In the genomic region with DNA sequence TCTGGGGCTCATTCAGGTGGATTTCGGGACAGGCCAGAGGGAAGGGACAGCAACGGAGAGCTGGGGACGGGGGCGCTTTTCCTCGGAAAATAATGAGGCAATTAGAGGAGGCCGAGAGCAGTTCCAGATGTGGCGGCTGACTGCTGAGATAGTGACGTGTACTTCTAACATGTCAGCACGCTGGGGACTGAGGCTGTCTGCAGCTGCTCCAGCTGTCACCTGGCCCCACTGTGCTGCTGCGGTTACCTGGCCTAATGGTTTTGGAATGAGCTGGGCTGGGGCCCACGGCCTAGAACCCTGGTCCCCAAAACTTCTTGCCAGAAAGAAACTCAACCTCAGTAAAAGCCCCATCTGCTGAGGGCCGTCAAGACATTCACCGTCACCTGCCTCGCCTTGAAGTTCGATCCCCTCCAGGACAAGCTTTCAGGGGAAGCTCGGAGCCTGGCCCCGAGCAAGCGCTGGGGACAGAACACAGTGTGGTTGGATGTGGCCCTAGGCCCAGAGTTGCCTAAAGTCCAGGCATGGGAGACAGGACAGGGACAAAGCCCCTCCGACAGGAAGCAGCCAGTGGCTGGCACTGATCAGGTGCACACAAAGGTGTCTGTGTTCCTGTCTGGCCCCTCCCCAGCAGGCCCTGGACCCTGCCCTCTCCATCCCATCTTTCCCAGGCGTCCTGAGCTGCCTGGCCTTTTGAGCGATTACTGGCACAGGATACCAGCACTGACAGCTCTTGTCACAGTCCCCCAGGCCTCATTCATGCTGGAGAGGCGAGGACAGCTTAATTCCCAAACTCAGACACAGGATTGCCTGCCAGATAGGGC, we compare ENCODE assay signal across 14 cellular contexts. TPM values are rescaled to one million over a fixed set of nuclear protein-coding genes. Genes with fewer than 3 reads are reported as not detected.
DNase-seq lines count a peak whose midpoint lies in the region; ATAC-seq and TF ChIP-seq lines count a peak whose summit lies in the region.
"Had no signal": no experiment of that assay in that cellular context is flagged by ENCODE, and none has a peak within 500 bp of the region (broad histone marks: within the 10 kb centered on the region; RNA-seq: fewer than 3 reads in every experiment).

No MANE protein-coding gene starts in this region.

- H3K4ac ChIP-seq in H9 (ENCODE audit: low read depth, low read length) = no peak overlapping the region

- H3K23ac ChIP-seq in H9 (ENCODE audit: insufficient read length, low read depth, low read length) = no peak overlapping the region

- peak overlapping the region; percentile 14 for H3K27ac Mint-ChIP-seq in activated T-cell treated with anti-CD3 and anti-CD28 coated beads, Interleukin-2, amount 50 U/mL, for 24 hours
- H3K27ac Mint-ChIP-seq in activated T-cell treated with anti-CD3 and anti-CD28 coated beads, Interleukin-2, amount 50 U/mL, for 72 hours = no peak overlapping the region
- peak overlapping the region; percentile 27 to 82 (median 53); a peak in 2 of 7 replicates for H3K27ac Mint-ChIP-seq in H9
- no peak overlapping the region for H3K27ac Mint-ChIP-seq in activated T-helper 17 cell treated with anti-CD3 and anti-CD28 coated beads, Interleukin-2, amount 50 U/mL, for 72 hours

- WGBS in H9 (ENCODE audit: extremely low coverage, insufficient read length, low lambda C conversion rate) = no CpG with 5 or more reads among the region's 22 CpGs
- WGBS in transverse colon (ENCODE audit: low coverage in 1 of 2), 2 donors = 68 to 80% methylated on average over 5 to 22 of the region's 22 CpGs

- H2BK5ac ChIP-seq in H9 (ENCODE audit: insufficient read length, low read length) = no peak overlapping the region

- no peaks in the 10 kb centered on the region for H3K4me1 ChIP-seq in H9 (ENCODE audit: insufficient read depth, low read length)
- H3K4me1 ChIP-seq in Karpas-422 (ENCODE audit: low read length) = peaks cover 23% of the 10 kb centered on the region
- H3K4me1 ChIP-seq in transverse colon = no peaks in the 10 kb centered on the region
- H3K4me1 ChIP-seq: neural progenitor cell had no signal

- TF ChIP-seq CTCF in H9 (conservative IDR thresholded peaks at IDR 0.05) = no peak
- no peak for TF ChIP-seq CTCF in transverse colon (IDR thresholded peaks at IDR 0.05)

- no peak overlapping the region for H4K8ac ChIP-seq in H9 (replicated peaks; ENCODE audit: insufficient read length, low read depth, low read length)

- TF ChIP-seq POLR2A in transverse colon (IDR thresholded peaks at IDR 0.05) = no peak

- DNase-seq in activated T-cell treated with anti-CD3 and anti-CD28 coated beads, Interleukin-2, amount 50 U/mL, for 24 hours = no peak
- no peak for DNase-seq in activated T-cell treated with anti-CD3 and anti-CD28 coated beads, Interleukin-2, amount 50 U/mL, for 72 hours
- DNase-seq in H9 = no peak
- DNase-seq in Karpas-422 = peak; percentile 63
- peak; percentile 41 for DNase-seq in transverse colon
- no peak for DNase-seq in GOT3 (lab: John Stamatoyannopoulos, UW)
- DNase-seq in posterior cingulate gyrus = no peak
- DNase-seq: 8988T; activated T-cell treated with anti-CD3 and anti-CD28 coated beads, Interleukin-2, amount 50 U/mL, for 4 hours; DMS153; NCI-H1105 treated with DMSO at 0.1 percent for 48 hours; PC-9 had no signal

- no peak overlapping the region for H2BK20ac ChIP-seq in H9 (ENCODE audit: low read depth, low read length, poor library complexity, severe bottlenecking)

- peaks cover 65% of the 10 kb centered on the region for H3K36me3 Mint-ChIP-seq in activated T-cell treated with anti-CD3 and anti-CD28 coated beads, Interleukin-2, amount 50 U/mL, for 24 hours (ENCODE audit: low read depth)
- H3K36me3 Mint-ChIP-seq in activated T-cell treated with anti-CD3 and anti-CD28 coated beads, Interleukin-2, amount 50 U/mL, for 72 hours (ENCODE audit: insufficient read depth in 2 of 2) = no peaks in the 10 kb centered on the region
- peaks cover 0 to 33% (median 32%) of the 10 kb centered on the region in 3 experiments; a peak in 5 of 7 replicates for H3K36me3 Mint-ChIP-seq in H9 (ENCODE audit: insufficient read depth in 1 of 3, low read depth in 3 of 3)
- H3K36me3 Mint-ChIP-seq in activated T-helper 17 cell treated with anti-CD3 and anti-CD28 coated beads, Interleukin-2, amount 50 U/mL, for 72 hours (ENCODE audit: low read depth) = peaks cover 29% of the 10 kb centered on the region

- H3K9me3 Mint-ChIP-seq in activated T-cell treated with anti-CD3 and anti-CD28 coated beads, Interleukin-2, amount 50 U/mL, for 24 hours = no peaks in the 10 kb centered on the region
- no peaks in the 10 kb centered on the region for H3K9me3 Mint-ChIP-seq in activated T-cell treated with anti-CD3 and anti-CD28 coated beads, Interleukin-2, amount 50 U/mL, for 72 hours
- H3K9me3 Mint-ChIP-seq in H9 = no peaks in the 10 kb centered on the region
- H3K9me3 Mint-ChIP-seq in activated T-helper 17 cell treated with anti-CD3 and anti-CD28 coated beads, Interleukin-2, amount 50 U/mL, for 72 hours = no peaks in the 10 kb centered on the region
- H3K9me3 Mint-ChIP-seq: activated T-cell treated with anti-CD3 and anti-CD28 coated beads, Interleukin-2, amount 50 U/mL, for 4 hours; neural progenitor cell had no signal

- H3K27me3 ChIP-seq in H9 (ENCODE audit: insufficient read depth, low read length) = no peaks in the 10 kb centered on the region
- H3K27me3 ChIP-seq in Karpas-422 (ENCODE audit: low read length) = no peaks in the 10 kb centered on the region
- no peaks in the 10 kb centered on the region for H3K27me3 ChIP-seq in transverse colon
- H3K27me3 ChIP-seq: neural progenitor cell had no signal

- no peaks in the 10 kb centered on the region for H3K79me2 ChIP-seq in H9 (ENCODE audit: insufficient read depth, low read length)
- H3K79me2 ChIP-seq in Karpas-422 (ENCODE audit: low read length) = no peaks in the 10 kb centered on the region

- no peaks in the 10 kb centered on the region for H3K23me2 ChIP-seq in H9 (ENCODE audit: insufficient read length, low read depth, low read length, poor library complexity, severe bottlenecking)

- H3K27me3 Mint-ChIP-seq in activated T-cell treated with anti-CD3 and anti-CD28 coated beads, Interleukin-2, amount 50 U/mL, for 24 hours = no peaks in the 10 kb centered on the region
- H3K27me3 Mint-ChIP-seq in activated T-cell treated with anti-CD3 and anti-CD28 coated beads, Interleukin-2, amount 50 U/mL, for 72 hours (ENCODE audit: low read depth) = no peaks in the 10 kb centered on the region
- H3K27me3 Mint-ChIP-seq in H9 (ENCODE audit: low read depth) = no peaks in the 10 kb centered on the region
- H3K27me3 Mint-ChIP-seq in activated T-helper 17 cell treated with anti-CD3 and anti-CD28 coated beads, Interleukin-2, amount 50 U/mL, for 72 hours = no peaks in the 10 kb centered on the region

- H2AK5ac ChIP-seq in H9 (ENCODE audit: insufficient read length, low read length) = no peak overlapping the region

- H3K18ac ChIP-seq in H9 (ENCODE audit: insufficient read length, low read depth, low read length) = no peak overlapping the region

- H4K20me1 ChIP-seq in H9 (ENCODE audit: control insufficient read depth, insufficient read depth, insufficient read length) (no peaks in the 10 kb centered on the region), Karpas-422 (ENCODE audit: insufficient read depth, low read depth, low read length) (no peaks in the 10 kb centered on the region)

- no peak overlapping the region for H3K4me3 Mint-ChIP-seq in activated T-cell treated with anti-CD3 and anti-CD28 coated beads, Interleukin-2, amount 50 U/mL, for 24 hours
- no peak overlapping the region for H3K4me3 Mint-ChIP-seq in activated T-cell treated with anti-CD3 and anti-CD28 coated beads, Interleukin-2, amount 50 U/mL, for 72 hours
- no peak overlapping the region; a peak in 1 of 5 replicates for H3K4me3 Mint-ChIP-seq in H9
- H3K4me3 Mint-ChIP-seq in activated T-helper 17 cell treated with anti-CD3 and anti-CD28 coated beads, Interleukin-2, amount 50 U/mL, for 72 hours = no peak overlapping the region
- H3K4me3 Mint-ChIP-seq: activated T-cell treated with anti-CD3 and anti-CD28 coated beads, Interleukin-2, amount 50 U/mL, for 4 hours; neural progenitor cell had no signal

- H3K4me3 ChIP-seq in Karpas-422 (ENCODE audit: low read length) = 0 out of 2 replicates have a peak overlapping the region, but pooled peaks have one; percentile 40
- H3K4me3 ChIP-seq in transverse colon = no peak overlapping the region
- H3K4me3 ChIP-seq: neural progenitor cell, PC-9 had no signal

- no peaks in the 10 kb centered on the region for H3K4me1 Mint-ChIP-seq in activated T-cell treated with anti-CD3 and anti-CD28 coated beads, Interleukin-2, amount 50 U/mL, for 24 hours (ENCODE audit: low read depth)
- H3K4me1 Mint-ChIP-seq in activated T-cell treated with anti-CD3 and anti-CD28 coated beads, Interleukin-2, amount 50 U/mL, for 72 hours (ENCODE audit: low read depth) = no peaks in the 10 kb centered on the region
- peaks cover 4 to 13% of the 10 kb centered on the region in 2 experiments for H3K4me1 Mint-ChIP-seq in H9
- H3K4me1 Mint-ChIP-seq in activated T-helper 17 cell treated with anti-CD3 and anti-CD28 coated beads, Interleukin-2, amount 50 U/mL, for 72 hours = no peaks in the 10 kb centered on the region

- no peak overlapping the region for H3K56ac ChIP-seq in H9 (ENCODE audit: insufficient read length, low read depth, low read length)

- H2BK120ac ChIP-seq in H9 (ENCODE audit: low read depth, low read length, poor library complexity, severe bottlenecking) = no peak overlapping the region

- intact Hi-C loops in transverse colon (cut with DNase I; ENCODE audit: low total_unique reads) = no loop called here
- intact Hi-C loops in posterior cingulate gyrus (cut with DNase I) = no loop called here

- no peak overlapping the region for H3K14ac ChIP-seq in H9 (ENCODE audit: insufficient read depth, low read length)

- no peak for ATAC-seq in activated T-cell treated with anti-CD3 and anti-CD28 coated beads, Interleukin-2, amount 50 U/mL, for 72 hours (replicated peaks in 1 of 2)
- ATAC-seq in activated T-helper 17 cell treated with anti-CD3 and anti-CD28 coated beads, Interleukin-2, amount 50 U/mL, for 72 hours (replicated peaks) = no peak
- ATAC-seq: activated T-cell treated with anti-CD3 and anti-CD28 coated beads, Interleukin-2, amount 50 U/mL, for 4 hours had no signal

- H3K27ac ChIP-seq in H9 (ENCODE audit: insufficient read length, low read depth, low read length) (no peak overlapping the region), Karpas-422 (ENCODE audit: low read length) (peak overlapping the region; percentile 72), transverse colon (peak overlapping the region in 2 of 4 donors; percentile 13 to 61)
- H3K27ac ChIP-seq: neural progenitor cell, PC-9 had no signal

- H3T11ph ChIP-seq in H9 (ENCODE audit: low read length) = no peak overlapping the region

- no peaks in the 10 kb centered on the region for H3K36me3 ChIP-seq in Karpas-422 (ENCODE audit: insufficient read depth, low read length)
- H3K36me3 ChIP-seq in transverse colon = no peaks in the 10 kb centered on the region
- H3K36me3 ChIP-seq: neural progenitor cell had no signal

- no peaks in the 10 kb centered on the region for H3K79me1 ChIP-seq in H9 (ENCODE audit: insufficient read depth, low read depth, low read length, poor library complexity, severe bottlenecking)

- no peak overlapping the region for H2AFZ ChIP-seq in H9 (ENCODE audit: low read length)
- H2AFZ ChIP-seq in Karpas-422 (ENCODE audit: low read length) = no peak overlapping the region
- H2AFZ ChIP-seq: neural progenitor cell, PC-9 had no signal

- H3K9ac ChIP-seq in H9 (ENCODE audit: extremely low read depth, insufficient read length, low read length) (no peak overlapping the region), Karpas-422 (ENCODE audit: low read length) (no peak overlapping the region; the same call in 1 of the 2 replicates)
- H3K9ac ChIP-seq: neural progenitor cell had no signal

- H3K9me2 ChIP-seq in Karpas-422 (replicated peaks; ENCODE audit: insufficient read depth, low read length) = no peaks in the 10 kb centered on the region

- H2BK15ac ChIP-seq in H9 (ENCODE audit: low read depth, low read length) = no peak overlapping the region

- H4K5ac ChIP-seq in H9 (ENCODE audit: insufficient read length, low read depth, low read length) = no peak overlapping the region

- H3K9me3 ChIP-seq in H9 (ENCODE audit: control insufficient read depth, low read depth, low read length) (no peaks in the 10 kb centered on the region), Karpas-422 (ENCODE audit: low read length) (no peaks in the 10 kb centered on the region), transverse colon (no peaks in the 10 kb centered on the region)

- H3K4me2 ChIP-seq in H9 (ENCODE audit: insufficient read depth, insufficient read length, low read length) = no peak overlapping the region
- peak overlapping the region; percentile 62 for H3K4me2 ChIP-seq in Karpas-422 (ENCODE audit: low read depth, low read length, poor library complexity, severe bottlenecking)
- H3K4me2 ChIP-seq: neural progenitor cell, PC-9 had no signal

- H4K91ac ChIP-seq in H9 (ENCODE audit: insufficient read length, low read depth, low read length) = no peak overlapping the region

- in situ Hi-C loops in transverse colon (cut with MboI; ENCODE audit: low pct_ligation_motif_present in 1 of 4, low pct_unique_long_range_greater_than_20kb in 1 of 4, low sequenced_read_pairs in 3 of 4) = no loop called here

- H2BK12ac ChIP-seq in H9 (ENCODE audit: insufficient read length, low read depth, low read length) = no peak overlapping the region

- no peak for TF ChIP-seq EP300 in transverse colon (IDR thresholded peaks at IDR 0.05; ENCODE audit: low read depth)

RNA-seq across cellular contexts. Expression of gene RPUSD4, which starts 22.1 kb away (rescaled TPM):
- total RNA-seq in activated T-cell treated with anti-CD3 and anti-CD28 coated beads, Interleukin-2, amount 50 U/mL, for 72 hours = 10 to 100 TPM; 38.7 to 41.4 TPM
- total RNA-seq in H9 (2021) (42.9 and 43.1 TPM in 2 replicates), transverse colon (10 to 100 TPM; 11.1 to 20.3 (median 12.6) TPM)
- total RNA-seq in Karpas-422 (2014; rRNA removed; shearing (Covaris generic); ENCODE audit: low replicate concordance) = 13.0 and 15.5 TPM in 2 replicates
- total RNA-seq in activated T-helper 17 cell treated with anti-CD3 and anti-CD28 coated beads, Interleukin-2, amount 50 U/mL, for 72 hours = 10 to 100 TPM; 33.8 to 50.8 TPM

RNA-seq across cellular contexts. Expression of gene FAM118B, which starts 22.3 kb away (rescaled TPM):
- 10 to 100 TPM; 11.1 to 13.2 TPM for total RNA-seq in activated T-cell treated with anti-CD3 and anti-CD28 coated beads, Interleukin-2, amount 50 U/mL, for 72 hours
- total RNA-seq in H9 (2021) (40.0 and 40.4 TPM in 2 replicates), transverse colon (10 to 100 TPM; 13.7 to 54.5 (median 47.3) TPM)
- total RNA-seq in Karpas-422 (2014; rRNA removed; shearing (Covaris generic); ENCODE audit: low replicate concordance) = 3.4 and 14.8 TPM in 2 replicates
- 10 to 100 TPM in 1 of 2 donors, 1 to 10 TPM in 1; 6.5 to 12.5 TPM for total RNA-seq in activated T-helper 17 cell treated with anti-CD3 and anti-CD28 coated beads, Interleukin-2, amount 50 U/mL, for 72 hours

Comparison
In these comparisons a context has a peak if more than half of its experiments do, and no peak if none do; other contexts are left out.
1. H3K27ac Mint-ChIP-seq: peak in activated T-cell treated with anti-CD3 and anti-CD28 coated beads, Interleukin-2, amount 50 U/mL, for 24 hours (single experiment) and H9 (3 of 3); none in activated T-cell treated with anti-CD3 and anti-CD28 coated beads, Interleukin-2, amount 50 U/mL, for 72 hours (single experiment) and activated T-helper 17 cell treated with anti-CD3 and anti-CD28 coated beads, Interleukin-2, amount 50 U/mL, for 72 hours (single experiment).
2. DNase-seq: peak in Karpas-422 (single experiment) and transverse colon (single experiment); none in activated T-cell treated with anti-CD3 and anti-CD28 coated beads, Interleukin-2, amount 50 U/mL, for 24 hours (single experiment), activated T-cell treated with anti-CD3 and anti-CD28 coated beads, Interleukin-2, amount 50 U/mL, for 72 hours (0 of 2), H9 (single experiment), GOT3 (single experiment) and posterior cingulate gyrus (0 of 10).